ENCODE assay signal across 1 cellular context in genomic region chr15:48469271-48469670, GRCh38.
TF ChIP-seq lines count a peak whose summit lies in the region.

No MANE protein-coding gene starts in this region.

TF ChIP-seq in GM23338, 12 proteins besides CTCF, POLR2A, EP300 and RAD21 (continued from another document):
- TF ChIP-seq ETS1 (IDR thresholded peaks at IDR 0.05) (no peak), NANOG (IDR thresholded peaks at IDR 0.05; ENCODE audit: borderline replicate concordance) (no peak), STAT1 (IDR thresholded peaks at IDR 0.05; ENCODE audit: unreplicated experiment) (no peak), ZNF114 (CRISPR knock-in tag; IDR thresholded peaks at IDR 0.05) (no peak)
- TF ChIP-seq, protein P1, sequence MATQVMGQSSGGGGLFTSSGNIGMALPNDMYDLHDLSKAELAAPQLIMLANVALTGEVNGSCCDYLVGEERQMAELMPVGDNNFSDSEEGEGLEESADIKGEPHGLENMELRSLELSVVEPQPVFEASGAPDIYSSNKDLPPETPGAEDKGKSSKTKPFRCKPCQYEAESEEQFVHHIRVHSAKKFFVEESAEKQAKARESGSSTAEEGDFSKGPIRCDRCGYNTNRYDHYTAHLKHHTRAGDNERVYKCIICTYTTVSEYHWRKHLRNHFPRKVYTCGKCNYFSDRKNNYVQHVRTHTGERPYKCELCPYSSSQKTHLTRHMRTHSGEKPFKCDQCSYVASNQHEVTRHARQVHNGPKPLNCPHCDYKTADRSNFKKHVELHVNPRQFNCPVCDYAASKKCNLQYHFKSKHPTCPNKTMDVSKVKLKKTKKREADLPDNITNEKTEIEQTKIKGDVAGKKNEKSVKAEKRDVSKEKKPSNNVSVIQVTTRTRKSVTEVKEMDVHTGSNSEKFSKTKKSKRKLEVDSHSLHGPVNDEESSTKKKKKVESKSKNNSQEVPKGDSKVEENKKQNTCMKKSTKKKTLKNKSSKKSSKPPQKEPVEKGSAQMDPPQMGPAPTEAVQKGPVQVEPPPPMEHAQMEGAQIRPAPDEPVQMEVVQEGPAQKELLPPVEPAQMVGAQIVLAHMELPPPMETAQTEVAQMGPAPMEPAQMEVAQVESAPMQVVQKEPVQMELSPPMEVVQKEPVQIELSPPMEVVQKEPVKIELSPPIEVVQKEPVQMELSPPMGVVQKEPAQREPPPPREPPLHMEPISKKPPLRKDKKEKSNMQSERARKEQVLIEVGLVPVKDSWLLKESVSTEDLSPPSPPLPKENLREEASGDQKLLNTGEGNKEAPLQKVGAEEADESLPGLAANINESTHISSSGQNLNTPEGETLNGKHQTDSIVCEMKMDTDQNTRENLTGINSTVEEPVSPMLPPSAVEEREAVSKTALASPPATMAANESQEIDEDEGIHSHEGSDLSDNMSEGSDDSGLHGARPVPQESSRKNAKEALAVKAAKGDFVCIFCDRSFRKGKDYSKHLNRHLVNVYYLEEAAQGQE (IDR thresholded peaks at IDR 0.05; ENCODE audit: unreplicated experiment) = no peak
TF ChIP-seq in GM23338: peak in this region for 0.
